ENCODE assay signal across 8 cellular contexts in genomic region chr2:161771148-161771547, GRCh38.
"Had no signal": no experiment of that assay in that cellular context is flagged by ENCODE, and none has a peak within 500 bp of the region (broad histone marks: within the 10 kb centered on the region; RNA-seq: fewer than 3 reads in every experiment).

No MANE protein-coding gene starts in this region.

- DNase-seq: IMR-90, KBM-7, KG1 had no signal

- H3K27ac ChIP-seq: HL-60, KMS-11 had no signal

- H3K4me3 ChIP-seq: K562 had no signal

- H3K9ac ChIP-seq: KMS-11 had no signal

- FAIRE-seq: HepG2, HTR-8/SVneo, K562 had no signal

- ATAC-seq: HepG2, K562 had no signal

- H3K4me2 ChIP-seq: KMS-11 had no signal
